In genomic region chr7:32490127-32490796, GRCh38 we compare ENCODE assay signal across 1 cellular context.
A peak's percentile ranks its signal among the peaks of the same experiment; 100 is the strongest.
TF ChIP-seq lines count a peak whose summit lies in the region.

Gene LSM5 (minus strand): TSS chr7:32490380. CDS start chr7:32490365, 15 bp downstream.

TF ChIP-seq in HEK293, 187 proteins besides CTCF, POLR2A, EP300 and RAD21 (continued from another document and continues in another):
- TF ChIP-seq PRDM4 (tag by site-specific recombination; IDR thresholded peaks at IDR 0.05) (no peak), ZNF280C (tag by site-specific recombination; IDR thresholded peaks at IDR 0.05) (no peak), ZNF549 (tag by site-specific recombination; IDR thresholded peaks at IDR 0.05) (no peak), ZNF114 (tag by site-specific recombination; IDR thresholded peaks at IDR 0.05) (no peak), ZNF660 (tag by site-specific recombination; IDR thresholded peaks at IDR 0.05) (peak; percentile 70; the same call in 1 of the 2 replicates), ZNF776 (tag by site-specific recombination; IDR thresholded peaks at IDR 0.05; ENCODE audit: borderline replicate concordance) (no peak), ZNF510 (tag by site-specific recombination; IDR thresholded peaks at IDR 0.05; ENCODE audit: insufficient replicate concordance) (no peak), KLF17 (tag by site-specific recombination; IDR thresholded peaks at IDR 0.05) (peak; percentile 60; the same call in 1 of the 2 replicates), ZBTB1 (tag by site-specific recombination; IDR thresholded peaks at IDR 0.05) (peak; percentile 9; the same call in 1 of the 2 replicates), ZNF10 (tag by site-specific recombination; IDR thresholded peaks at IDR 0.05) (no peak), ZNF692 (tag by site-specific recombination; IDR thresholded peaks at IDR 0.05) (peak; percentile 73; the same call in 1 of the 2 replicates), SP2 (tag by site-specific recombination; IDR thresholded peaks at IDR 0.05) (peak; percentile 88), GLI2 (tag by site-specific recombination; IDR thresholded peaks at IDR 0.05; ENCODE audit: borderline replicate concordance, low read depth) (no peak), ZBTB49 (tag by site-specific recombination; IDR thresholded peaks at IDR 0.05; ENCODE audit: low read depth) (no peak; the same call in 1 of the 2 replicates), ZNF677 (tag by site-specific recombination; IDR thresholded peaks at IDR 0.05) (no peak), HOXA7 (CRISPR knock-in tag; IDR thresholded peaks at IDR 0.05; ENCODE audit: borderline replicate concordance) (no peak), SALL2 (tag by site-specific recombination; IDR thresholded peaks at IDR 0.05; ENCODE audit: borderline replicate concordance) (no peak), SCRT2 (tag by site-specific recombination; IDR thresholded peaks at IDR 0.05) (no peak), ZNF202 (tag by site-specific recombination; IDR thresholded peaks at IDR 0.05; ENCODE audit: borderline replicate concordance) (no peak), SETDB1 (IDR thresholded peaks at IDR 0.05; ENCODE audit: insufficient read length, low read length) (peak; percentile 76), HIC1 (tag by site-specific recombination; IDR thresholded peaks at IDR 0.05) (no peak), ZBTB26 (tag by site-specific recombination; optimal IDR thresholded peaks at IDR 0.05) (peak; percentile 52), ZNF169 (tag by site-specific recombination; IDR thresholded peaks at IDR 0.05) (no peak), ZNF544 (tag by site-specific recombination; IDR thresholded peaks at IDR 0.05) (no peak), ZNF48 (tag by site-specific recombination; IDR thresholded peaks at IDR 0.05) (no peak), KLF10 (tag by site-specific recombination; IDR thresholded peaks at IDR 0.05) (no peak), ZNF148 (tag by site-specific recombination; IDR thresholded peaks at IDR 0.05; ENCODE audit: borderline replicate concordance) (no peak), ZNF362 (tag by site-specific recombination; IDR thresholded peaks at IDR 0.05) (peak; percentile 61; the same call in 1 of the 2 replicates), ZNF623 (tag by site-specific recombination; IDR thresholded peaks at IDR 0.05) (no peak), ZNF830 (tag by site-specific recombination; IDR thresholded peaks at IDR 0.05; ENCODE audit: low read depth) (no peak), ZNF658 (tag by site-specific recombination; IDR thresholded peaks at IDR 0.05) (no peak), ZNF280D (tag by site-specific recombination; IDR thresholded peaks at IDR 0.05) (no peak), ZNF155 (tag by site-specific recombination; IDR thresholded peaks at IDR 0.05) (no peak), ZNF2 (tag by site-specific recombination; IDR thresholded peaks at IDR 0.05) (peak; percentile 89), EGR2 (tag by site-specific recombination; IDR thresholded peaks at IDR 0.05; ENCODE audit: low read depth) (0 out of 2 replicates have a peak, but pooled peaks have one; percentile 12), ZNF707 (tag by site-specific recombination; IDR thresholded peaks at IDR 0.05) (no peak), KLF9 (tag by site-specific recombination; IDR thresholded peaks at IDR 0.05; ENCODE audit: low read depth) (no peak), ZEB2 (tag by site-specific recombination; IDR thresholded peaks at IDR 0.05) (no peak), ZNF24 (tag by site-specific recombination; IDR thresholded peaks at IDR 0.05) (no peak), ZNF354C (tag by site-specific recombination; IDR thresholded peaks at IDR 0.05; ENCODE audit: borderline replicate concordance, low read depth) (no peak)
